Comparison of ENCODE assay signal across 26 cellular contexts in genomic region chr7:47490501-47491265, GRCh38.
DNase-seq lines count a peak whose midpoint lies in the region; ATAC-seq, FAIRE-seq and TF ChIP-seq lines count a peak whose summit lies in the region.
"Had no signal": no experiment of that assay in that cellular context is flagged by ENCODE, and none has a peak within 500 bp of the region (broad histone marks: within the 10 kb centered on the region; RNA-seq: fewer than 3 reads in every experiment).

No MANE protein-coding gene starts in this region.

- no peak overlapping the region for H3K4me2 ChIP-seq in HepG2 (ENCODE audit: low read depth, low read length)

- H3K36me3 Mint-ChIP-seq in mesothelial cell of epicardium = peaks cover 10% of the 10 kb centered on the region
- H3K36me3 Mint-ChIP-seq: CD8-positive, alpha-beta memory T cell had no signal

- H3K27me3 ChIP-seq in HepG2 (ENCODE audit: control insufficient read depth in 1 of 2, insufficient read depth in 2 of 2, low read length in 2 of 2) (no peaks in the 10 kb centered on the region), right lobe of liver (no peaks in the 10 kb centered on the region), aorta (ENCODE audit: control insufficient read depth in 1 of 2, insufficient read depth in 2 of 2, low read length in 1 of 2) (no peaks in the 10 kb centered on the region)
- H3K27me3 ChIP-seq: BLaER1 treated with 17β-estradiol and CSF1 and Interleukin-3, amounts not matched to agents 10 nM and 100 nM had no signal

- H4K20me1 ChIP-seq in HepG2 (ENCODE audit: insufficient read depth, low read length) = peaks cover 58% of the 10 kb centered on the region

- no TSS peak for BruUV-seq in HepG2 (replicated peaks; lab: Mats Ljungman, UMichigan)

- intact Hi-C loops in HepG2 (cut with micrococcal nuclease; ENCODE audit: unreplicated experiment) (no loop called here), right lobe of liver (cut with DNase I) (no loop called here), posterior vena cava (cut with DNase I) (loop anchor here in 1 of 2 donors (1.0 kb wide), 1 partner anchor 23 kb away; no protein-coding TSS in a partner anchor), aorta (cut with DNase I) (no loop called here)

- no peak overlapping the region for H3K27ac ChIP-seq in HepG2 (ENCODE audit: extremely low read length, insufficient read depth, low read length)
- H3K27ac ChIP-seq in right lobe of liver = no peak overlapping the region
- no peak overlapping the region for H3K27ac ChIP-seq in aorta (ENCODE audit: low read depth in 1 of 2, low read length in 2 of 2)
- H3K27ac ChIP-seq: GM23248 had no signal

- TF ChIP-seq EP300 in HepG2 (IDR thresholded peaks at IDR 0.05; ENCODE audit: low read depth in 2 of 2, low read length in 2 of 2) (no peak), HepG2 (CRISPR knock-in tag; IDR thresholded peaks at IDR 0.05; ENCODE audit: borderline replicate concordance) (no peak)

- no peak overlapping the region for H2AFZ ChIP-seq in HepG2 (ENCODE audit: low read length)
- H2AFZ ChIP-seq: GM23248 had no signal

- peaks cover 93% of the 10 kb centered on the region for H3K79me2 ChIP-seq in HepG2 (ENCODE audit: insufficient read depth, low read length)

- H3K36me3 ChIP-seq in HepG2 (replicated peaks in 1 of 2; ENCODE audit: control insufficient read depth in 1 of 2, insufficient read depth in 2 of 2, low read length in 2 of 2) (peaks cover 17 to 49% of the 10 kb centered on the region in 2 experiments), right lobe of liver (no peaks in the 10 kb centered on the region), aorta (ENCODE audit: control insufficient read depth in 1 of 2, insufficient read depth in 2 of 2, low read length in 1 of 2) (no peaks in the 10 kb centered on the region)

- no peaks in the 10 kb centered on the region for H3K9me3 Mint-ChIP-seq in mesothelial cell of epicardium
- H3K9me3 Mint-ChIP-seq: HFFc6 had no signal

- DNase-seq in HepG2 (ENCODE audit: low spot score) = no peak
- no peak for DNase-seq in right lobe of liver
- DNase-seq in mesothelial cell of epicardium (ENCODE audit: low spot score in 2 of 2, unreplicated experiment in 2 of 2) = no peak
- peak; percentile 73 for DNase-seq in posterior vena cava (ENCODE audit: low spot score)
- peak; percentile 18 to 61 for DNase-seq in aorta
- no peak for DNase-seq in nucleus accumbens (lab: John Stamatoyannopoulos, UW)
- DNase-seq in LoVo (ENCODE audit: low spot score) = no peak
- DNase-seq: 8988T; Calu3; CD8-positive, alpha-beta memory T cell; GM23248; H9; HFFc6; KG1; NCI-H1694; NCI-H2081; NCI-H2171; NCI-H345; NCI-H524 treated with DMSO at 0.1 percent for 48 hours; NCI-H82; OCI-M1; Right ventricle myocardium superior had no signal

- ATAC-seq in HepG2 = no peak
- no peak for ATAC-seq in right lobe of liver
- ATAC-seq in aorta (ENCODE audit: low FRiP score) = no peak
- ATAC-seq in HG03095 (IDR thresholded peaks at IDR 0.05; ENCODE audit: unreplicated experiment) = no peak

- in situ Hi-C loops in HepG2 (cut with HindIII; ENCODE audit: extremely low pct_ligation_motif_present, low pct_unique_long_range_greater_than_20kb) = no loop called here

- H3K27me3 Mint-ChIP-seq in mesothelial cell of epicardium (ENCODE audit: low read depth) = no peaks in the 10 kb centered on the region
- H3K27me3 Mint-ChIP-seq: CD8-positive, alpha-beta memory T cell had no signal

- H3K9ac ChIP-seq in HepG2 (ENCODE audit: insufficient read depth, low read depth, low read length) = no peak overlapping the region
- H3K9ac ChIP-seq: GM23248 had no signal

- POLR2A ChIA-PET in HepG2 (lab: Yijun Ruan, JAX) = no interaction called here

- CTCF ChIA-PET in HepG2 (lab: Yijun Ruan, JAX; ENCODE audit: low intra/inter-chr PET ratio, low total read pairs) = no interaction called here

- no peak for TF ChIP-seq POLR2A in HepG2 (IDR thresholded peaks at IDR 0.05; ENCODE audit: insufficient read depth in 1 of 2, low read depth in 2 of 2, low read length in 2 of 2)
- no peak for TF ChIP-seq POLR2A in right lobe of liver (IDR thresholded peaks at IDR 0.05)

- H3K4me3 ChIP-seq in HepG2 (replicated peaks in 1 of 3; ENCODE audit: insufficient read depth in 1 of 3, low read depth in 2 of 3, low read length in 3 of 3) = no peak overlapping the region
- H3K4me3 ChIP-seq in right lobe of liver = no peak overlapping the region
- no peak overlapping the region for H3K4me3 ChIP-seq in aorta (ENCODE audit: low read length in 2 of 2)
- H3K4me3 ChIP-seq: BLaER1 treated with 17β-estradiol and CSF1 and Interleukin-3, amounts not matched to agents 10 nM and 100 nM; GM23248 had no signal

- peaks cover 69% of the 10 kb centered on the region for H3K4me1 Mint-ChIP-seq in mesothelial cell of epicardium
- H3K4me1 Mint-ChIP-seq: CD8-positive, alpha-beta memory T cell had no signal

- 97% methylated on average over 14 of the region's 24 CpGs for WGBS in HepG2 (ENCODE audit: low lambda C conversion rate)
- 71% methylated on average over 12 of the region's 24 CpGs for WGBS in right lobe of liver (ENCODE audit: insufficient coverage, low coverage, low lambda C conversion rate, missing lambda C conversion rate)
- 87 to 90% methylated on average over 24 of the region's 24 CpGs for whole genome bisulfite sequencing in aorta, 2 donors

- no peak overlapping the region for H3K4me3 Mint-ChIP-seq in mesothelial cell of epicardium
- H3K4me3 Mint-ChIP-seq: CD8-positive, alpha-beta memory T cell; H9; HFFc6 had no signal

- no peak for TF ChIP-seq CTCF in HepG2 (CRISPR knock-in tag; IDR thresholded peaks at IDR 0.05)
- TF ChIP-seq CTCF in right lobe of liver (IDR thresholded peaks at IDR 0.05) = no peak
- TF ChIP-seq CTCF in mesothelial cell of epicardium (IDR thresholded peaks at IDR 0.05; ENCODE audit: unreplicated experiment) = no peak

- H3K4me1 ChIP-seq in HepG2 (ENCODE audit: insufficient read depth, low read length) (peaks cover 45% of the 10 kb centered on the region), right lobe of liver (peaks cover 0 to 12% (median 3%) of the 10 kb centered on the region in 4 donors), aorta (ENCODE audit: control insufficient read depth in 1 of 2, insufficient read depth in 2 of 2, low read length in 2 of 2) (no peaks in the 10 kb centered on the region)

- H3K9me3 ChIP-seq in HepG2 (ENCODE audit: low read length) (no peaks in the 10 kb centered on the region), right lobe of liver (no peaks in the 10 kb centered on the region), aorta (ENCODE audit: control insufficient read depth, low read length) (no peaks in the 10 kb centered on the region)
- H3K9me3 ChIP-seq: BLaER1 treated with 17β-estradiol and CSF1 and Interleukin-3, amounts not matched to agents 10 nM and 100 nM had no signal

- FAIRE-seq in HepG2 (lab: Jason Lieb, UNC) = no peak
- FAIRE-seq: G401.6, GM12892 had no signal

- peak overlapping the region; percentile 78 for H3K27ac Mint-ChIP-seq in mesothelial cell of epicardium
- H3K27ac Mint-ChIP-seq: CD8-positive, alpha-beta memory T cell; H9; HFFc6 had no signal

- TF ChIP-seq RAD21 in HepG2 (CRISPR knock-in tag; IDR thresholded peaks at IDR 0.05) = no peak

TF ChIP-seq in HepG2, 621 proteins besides CTCF, POLR2A, EP300 and RAD21:
- TF ChIP-seq HNRNPL (IDR thresholded peaks at IDR 0.05; ENCODE audit: low read depth, low read length) = 0 out of 2 replicates have a peak, but pooled peaks have one; percentile 57
- peak; percentile 43 for TF ChIP-seq RBM22 (optimal IDR thresholded peaks at IDR 0.05; ENCODE audit: low read length)
- no peak for TF ChIP-seq NFE2L1 (CRISPR knock-in tag; IDR thresholded peaks at IDR 0.05; ENCODE audit: borderline replicate concordance)

Comparison
In these comparisons a context has a peak if more than half of its experiments do, and no peak if none do; other contexts are left out.
1. DNase-seq: peak in posterior vena cava (single experiment) and aorta (2 of 2); none in HepG2 (single experiment), right lobe of liver (0 of 3), mesothelial cell of epicardium (0 of 2), nucleus accumbens (0 of 56) and LoVo (single experiment).